Comparison of ENCODE assay signal across 10 cellular contexts in the genomic region with DNA sequence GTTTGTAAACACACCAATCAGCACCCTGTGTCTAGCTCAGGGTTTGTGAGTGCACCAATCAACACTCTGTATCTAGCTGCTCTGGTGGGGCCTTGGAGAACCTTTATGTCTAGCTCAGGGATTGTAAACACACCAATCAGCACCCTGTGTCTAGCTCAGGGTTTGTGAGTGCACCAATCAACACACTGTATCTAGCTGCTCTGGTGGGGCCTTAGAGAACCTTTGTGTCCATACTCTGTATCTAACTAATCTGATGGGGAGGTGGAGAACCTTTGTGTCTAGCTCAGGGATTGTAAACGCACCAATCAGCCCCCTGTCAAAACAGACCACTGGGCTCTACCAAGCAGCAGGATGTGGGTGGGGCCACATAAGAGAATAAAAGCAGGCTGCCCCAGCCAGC. TPM values are rescaled to one million over a fixed set of nuclear protein-coding genes. Genes with fewer than 3 reads are reported as not detected.
"Had no signal": no experiment of that assay in that cellular context is flagged by ENCODE, and none has a peak within 500 bp of the region (broad histone marks: within the 10 kb centered on the region; RNA-seq: fewer than 3 reads in every experiment).

No MANE protein-coding gene starts in this region.

RNA-seq across cellular contexts. Expression of gene QRFP, which starts 14.1 kb away (rescaled TPM):
- total RNA-seq: LHCN-M2, MCF 10A, NCI-H460, OCI-LY7, PC-9, Right ventricle myocardium inferior, RPMI7951, SJCRH30, SK-MEL-5, T-cell had no signal

RNA-seq across cellular contexts. Expression of gene FIBCD1, which starts 28.4 kb away (rescaled TPM):
- total RNA-seq: OCI-LY7, T-cell had no signal
